ENCODE assay signal across 19 cellular contexts in genomic region chr22:30216710-30217109, GRCh38. TPM values are rescaled to one million over a fixed set of nuclear protein-coding genes. Genes with fewer than 3 reads are reported as not detected.
"Had no signal": no experiment of that assay in that cellular context is flagged by ENCODE, and none has a peak within 500 bp of the region (broad histone marks: within the 10 kb centered on the region; RNA-seq: fewer than 3 reads in every experiment).

No MANE protein-coding gene starts in this region.

- H3K27ac ChIP-seq: psoas muscle, transverse colon had no signal

- DNase-seq: activated CD4-positive, alpha-beta memory T cell treated with anti-CD3 and anti-CD28 coated beads, Interleukin-2, amount 10 ng/mL, durations not matched to agents 7 days and 5 days; esophagus squamous epithelium; foreskin fibroblast; left colon; naive thymus-derived CD8-positive, alpha-beta T cell; occipital lobe; psoas muscle; SK-N-SH; stimulated activated CD4-positive, alpha-beta T cell treated with anti-CD3 and anti-CD28 coated beads, Interleukin-2, amount 100 ng/mL, for 24 hours; stimulated activated naive CD4-positive, alpha-beta T cell; substantia nigra; T-helper 17 cell; transverse colon had no signal

- H3K4me3 ChIP-seq: esophagus squamous epithelium, lung, psoas muscle, transverse colon had no signal

- H3K9me3 Mint-ChIP-seq: activated CD4-positive, alpha-beta memory T cell treated with anti-CD3 and anti-CD28 coated beads, Interleukin-2, amount 10 ng/mL, durations not matched to agents 7 days and 5 days; naive thymus-derived CD8-positive, alpha-beta T cell had no signal

- H3K9ac ChIP-seq: SK-N-SH had no signal

- H3K4me2 ChIP-seq: SK-N-SH had no signal

- H3K27me3 Mint-ChIP-seq: activated CD4-positive, alpha-beta memory T cell treated with anti-CD3 and anti-CD28 coated beads, Interleukin-2, amount 10 ng/mL, durations not matched to agents 7 days and 5 days; naive thymus-derived CD8-positive, alpha-beta T cell; T-helper 17 cell had no signal

- H3K36me3 Mint-ChIP-seq: naive thymus-derived CD8-positive, alpha-beta T cell had no signal

- FAIRE-seq: bronchial epithelial cell, TTC549 had no signal

- H3K9me3 ChIP-seq: esophagus squamous epithelium, psoas muscle, SK-N-SH, transverse colon had no signal

- H3K4me3 Mint-ChIP-seq: activated CD4-positive, alpha-beta memory T cell treated with anti-CD3 and anti-CD28 coated beads, Interleukin-2, amount 10 ng/mL, durations not matched to agents 7 days and 5 days; T-helper 17 cell had no signal

- H3K4me1 ChIP-seq: psoas muscle, transverse colon had no signal

- ATAC-seq: activated CD4-positive, CD25-positive, alpha-beta regulatory T cell treated with anti-CD3 and anti-CD28 coated beads, Interleukin-2, amount 50 U/mL, for 24 hours; left colon; naive thymus-derived CD8-positive, alpha-beta T cell; psoas muscle; sciatic nerve; T-helper 17 cell had no signal

- H3K27ac Mint-ChIP-seq: activated CD4-positive, alpha-beta memory T cell treated with anti-CD3 and anti-CD28 coated beads, Interleukin-2, amount 10 ng/mL, durations not matched to agents 7 days and 5 days; T-helper 17 cell had no signal

- H3K36me3 ChIP-seq: esophagus squamous epithelium, transverse colon had no signal

RNA-seq across cellular contexts. Expression of gene LIF, which starts 29.8 kb away (rescaled TPM):
- total RNA-seq: naive thymus-derived CD8-positive, alpha-beta T cell; occipital lobe had no signal
- polyA plus RNA-seq: naive thymus-derived CD8-positive, alpha-beta T cell had no signal

RNA-seq across cellular contexts. Expression of gene OSM, which starts 49.9 kb away (rescaled TPM):
- total RNA-seq: bronchial epithelial cell, chondrocyte, transverse colon had no signal
- polyA plus RNA-seq: SK-N-SH had no signal
